ENCODE assay signal across 30 cellular contexts in the genomic region with DNA sequence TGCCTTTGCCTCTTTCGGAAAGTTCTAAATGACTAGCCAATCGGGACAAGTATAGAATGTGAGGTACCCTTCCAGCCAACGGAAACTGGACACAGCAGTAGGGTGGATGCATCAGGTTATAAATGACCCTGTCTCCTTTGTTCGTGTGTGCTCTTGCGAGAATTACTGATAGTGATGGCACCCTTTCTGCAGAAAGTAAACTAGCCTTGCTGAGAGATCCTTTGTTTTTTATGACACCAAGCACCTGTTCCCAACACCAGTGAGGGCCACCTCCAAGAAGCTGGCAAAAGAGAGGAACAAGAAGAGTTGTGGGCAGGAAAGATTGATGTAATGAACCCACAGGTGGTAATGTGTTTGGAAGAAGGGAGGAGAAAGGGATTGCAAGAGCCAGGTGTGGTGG. TPM values are rescaled to one million over a fixed set of nuclear protein-coding genes. Genes with fewer than 3 reads are reported as not detected.
"Had no signal": no experiment of that assay in that cellular context is flagged by ENCODE, and none has a peak within 500 bp of the region (broad histone marks: within the 10 kb centered on the region; RNA-seq: fewer than 3 reads in every experiment).

No MANE protein-coding gene starts in this region.

- H3K9me3 Mint-ChIP-seq: activated T-helper 2 cell treated with anti-CD3 and anti-CD28 coated beads, Interferon-gamma antibody, Interleukin-2, Interleukin-4, amounts not matched to agents 10 μg/mL and 5 μg/mL and 100 μg/mL, durations not matched to agents 14 hours and 24 hours and 36 hours; central memory CD8-positive, alpha-beta T cell had no signal

- H3K4me3 ChIP-seq: adrenal gland, colonic mucosa, esophagus squamous epithelium, gastrocnemius medialis, pancreas, right lobe of liver, skin epidermis, tibial artery had no signal

- ATAC-seq: activated CD4-positive, alpha-beta T cell treated with anti-CD3 and anti-CD28 coated beads for 36 hours; activated T-cell treated with anti-CD3 and anti-CD28 coated beads, Interleukin-2, amount 50 U/mL, for 4 hours; gastrocnemius medialis; pancreas; right lobe of liver; stimulated activated naive CD8-positive, alpha-beta T cell treated with anti-CD3 and anti-CD28 coated beads, Interleukin-15, amount 100 ng/mL, for 72 hours had no signal

- H3K27ac Mint-ChIP-seq: activated B cell treated with CpG ODN at 0.5 μM for 24 hours; activated CD4-positive, alpha-beta T cell treated with anti-CD3 and anti-CD28 coated beads for 36 hours; activated naive CD8-positive, alpha-beta T cell; activated T-helper 2 cell treated with anti-CD3 and anti-CD28 coated beads, Interferon-gamma antibody, Interleukin-2, Interleukin-4, amounts not matched to agents 10 μg/mL and 5 μg/mL and 100 μg/mL, durations not matched to agents 14 hours and 24 hours and 36 hours; T-helper 1 cell treated with Interleukin-12 subunit alpha and Interleukin-12 subunit beta and Interleukin-4 antibody, amounts not matched to agents 30 μg/mL and 1 μg/mL, for 36 hours had no signal

- H3K36me3 ChIP-seq: adrenal gland, colonic mucosa, esophagus squamous epithelium, gastrocnemius medialis, pancreas, right lobe of liver, tibial artery had no signal

- DNase-seq: activated B cell treated with CpG ODN at 0.5 μM for 24 hours; activated CD4-positive, alpha-beta T cell treated with anti-CD3 and anti-CD28 coated beads for 36 hours; activated CD4-positive, alpha-beta T cell treated with anti-CD3 and anti-CD28 coated beads, Interleukin-2, amount 50 U/mL, for 4 hours; activated CD8-positive, alpha-beta memory T cell treated with anti-CD3 and anti-CD28 coated beads, Interleukin-2, amount 50 U/mL, for 48 hours; activated naive CD4-positive, alpha-beta T cell; activated T-cell treated with anti-CD3 and anti-CD28 coated beads, Interleukin-2, amount 50 U/mL, for 4 hours; adrenal gland; colonic mucosa; esophagus squamous epithelium; gastrocnemius medialis; head of caudate nucleus; hypothalamus; mesenchymal stem cell; naive B cell; right lobe of liver; stimulated activated CD4-positive, alpha-beta T cell treated with anti-CD3 and anti-CD28 coated beads, Interleukin-1b, Interleukin-23, amount 100 ng/mL, for 48 hours; stimulated activated naive CD8-positive, alpha-beta T cell treated with anti-CD3 and anti-CD28 coated beads, Interleukin-15, amount 100 ng/mL, for 72 hours; T1000; tibial artery had no signal

- H3K4me1 ChIP-seq: colonic mucosa, gastrocnemius medialis, pancreas, right lobe of liver had no signal

- H3K4me3 Mint-ChIP-seq: activated B cell treated with CpG ODN at 0.5 μM for 24 hours; activated CD4-positive, alpha-beta T cell treated with anti-CD3 and anti-CD28 coated beads for 36 hours; activated naive CD8-positive, alpha-beta T cell; activated T-cell treated with anti-CD3 and anti-CD28 coated beads, Interleukin-2, amount 50 U/mL, for 4 hours; central memory CD8-positive, alpha-beta T cell had no signal

- H3K9me3 ChIP-seq: adrenal gland, colonic mucosa, gastrocnemius medialis, pancreas, right lobe of liver, tibial artery had no signal

- FAIRE-seq: astrocyte, islet of Langerhans, pancreas had no signal

- H3K4me1 Mint-ChIP-seq: activated CD4-positive, alpha-beta T cell treated with anti-CD3 and anti-CD28 coated beads for 36 hours; central memory CD8-positive, alpha-beta T cell; stimulated activated naive CD8-positive, alpha-beta T cell treated with anti-CD3 and anti-CD28 coated beads, Interleukin-15, amount 100 ng/mL, for 72 hours had no signal

- H3K27me3 ChIP-seq: adrenal gland, colonic mucosa, esophagus squamous epithelium, pancreas, right lobe of liver, tibial artery had no signal

- H3K27ac ChIP-seq: adrenal gland, colonic mucosa, esophagus squamous epithelium, gastrocnemius medialis, right lobe of liver, tibial artery had no signal

RNA-seq across cellular contexts. Expression of gene FABP6, which starts 42.8 kb away (rescaled TPM):
- total RNA-seq: activated B cell treated with CpG ODN at 0.5 μM for 24 hours; activated CD4-positive, alpha-beta T cell treated with anti-CD3 and anti-CD28 coated beads for 36 hours; activated CD8-positive, alpha-beta memory T cell treated with anti-CD3 and anti-CD28 coated beads for 36 hours; activated T-cell treated with anti-CD3 and anti-CD28 coated beads, Interleukin-2, amount 50 U/mL, for 4 hours; activated T-helper 2 cell treated with anti-CD3 and anti-CD28 coated beads, Interferon-gamma antibody, Interleukin-2, Interleukin-4, amounts not matched to agents 10 μg/mL and 5 μg/mL and 100 μg/mL, durations not matched to agents 14 hours and 24 hours and 36 hours; astrocyte; colonic mucosa; gastrocnemius medialis; liver; mucosa of gallbladder; pancreas; right lobe of liver had no signal
- polyA plus RNA-seq: liver, pancreas had no signal
